In the genomic region with DNA sequence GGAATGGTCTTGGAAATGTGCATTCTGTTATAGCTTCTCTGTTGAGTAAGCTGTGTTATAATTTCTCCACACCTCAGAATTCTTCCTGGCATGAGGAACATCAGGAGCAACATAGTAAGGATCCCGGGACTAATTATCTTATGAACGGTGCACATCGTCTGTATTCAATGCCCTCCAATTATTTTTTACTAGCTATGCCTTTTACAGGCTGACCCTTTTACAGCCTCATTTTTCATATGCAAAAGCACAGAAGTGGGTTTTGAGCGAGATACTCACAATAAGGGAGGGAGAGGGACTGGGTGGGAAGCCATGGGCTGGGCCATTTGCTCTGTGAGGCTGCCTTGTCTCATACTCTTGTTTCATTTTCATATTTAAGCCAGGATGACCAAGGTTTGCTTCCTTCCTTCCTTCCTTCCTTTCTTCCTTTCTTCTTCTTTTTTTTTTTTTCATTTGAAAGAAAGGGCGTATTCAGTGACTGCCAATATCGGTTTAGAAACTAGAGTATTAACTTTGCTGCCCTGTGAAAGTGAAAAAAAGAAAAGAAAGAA, we compare ENCODE assay signal across 23 cellular contexts.
A peak's percentile ranks its signal among the peaks of the same experiment; 100 is the strongest.
DNase-seq lines count a peak whose midpoint lies in the region; ATAC-seq, FAIRE-seq and TF ChIP-seq lines count a peak whose summit lies in the region.
"Had no signal": no experiment of that assay in that cellular context is flagged by ENCODE, and none has a peak within 500 bp of the region (broad histone marks: within the 10 kb centered on the region; RNA-seq: fewer than 3 reads in every experiment).

No MANE protein-coding gene starts in this region.

- H3K27ac ChIP-seq in breast epithelium (peak overlapping the region; percentile 5 to 9), OCI-LY3 (ENCODE audit: low read length) (no peak overlapping the region), heart left ventricle (peak overlapping the region in 9 of 12 donors; percentile 2 to 66 (median 32)), pancreas (no peak overlapping the region)
- H3K27ac ChIP-seq: C4-2B, KMS-11, PC-9, SK-N-MC, suprapubic skin had no signal

- intact Hi-C loops in breast epithelium (cut with DNase I; ENCODE audit: low total_unique reads): no loop called here
- intact Hi-C loops in MCF 10A (cut with micrococcal nuclease): no loop called here
- intact Hi-C loops in heart left ventricle (cut with DNase I): loop anchor here in 1 of 10 donors (2.0 kb wide), 1 partner anchor 156 kb away; no protein-coding TSS in a partner anchor
- intact Hi-C loops in pancreas (cut with DNase I): no loop called here

- no peak overlapping the region for H3K4me3 Mint-ChIP-seq in MCF 10A (ENCODE audit: unreplicated experiment)
- H3K4me3 Mint-ChIP-seq: activated CD4-positive, alpha-beta T cell treated with anti-CD3 and anti-CD28 coated beads, Interleukin-2, amount 10 ng/mL, durations not matched to agents 24 days and 14 days; natural killer cell treated with Interleukin-12 subunit alpha and Interleukin-12 subunit beta and Interleukin-15 and Interleukin-18, amount 100 ng/mL, for 72 hours had no signal

- no peaks in the 10 kb centered on the region for H3K27me3 Mint-ChIP-seq in MCF 10A (ENCODE audit: insufficient read depth, unreplicated experiment)
- H3K27me3 Mint-ChIP-seq: activated CD4-positive, alpha-beta T cell treated with anti-CD3 and anti-CD28 coated beads, Interleukin-2, amount 10 ng/mL, durations not matched to agents 24 days and 14 days had no signal

- no peaks in the 10 kb centered on the region for H3K9me3 Mint-ChIP-seq in MCF 10A (ENCODE audit: unreplicated experiment)
- H3K9me3 Mint-ChIP-seq: activated CD4-positive, alpha-beta T cell treated with anti-CD3 and anti-CD28 coated beads, Interleukin-2, amount 10 ng/mL, durations not matched to agents 24 days and 14 days; natural killer cell treated with Interleukin-12 subunit alpha and Interleukin-12 subunit beta and Interleukin-15 and Interleukin-18, amount 100 ng/mL, for 72 hours had no signal

- FAIRE-seq in pancreas (lab: Jason Lieb, UNC): no peak
- FAIRE-seq: endometrium had no signal

- H3K27ac Mint-ChIP-seq in MCF 10A (ENCODE audit: low read depth, unreplicated experiment): no peak overlapping the region
- H3K27ac Mint-ChIP-seq: activated CD4-positive, alpha-beta T cell treated with anti-CD3 and anti-CD28 coated beads, Interleukin-2, amount 10 ng/mL, durations not matched to agents 24 days and 14 days; natural killer cell treated with Interleukin-12 subunit alpha and Interleukin-12 subunit beta and Interleukin-15 and Interleukin-18, amount 100 ng/mL, for 72 hours; progenitor cell of endocrine pancreas had no signal

- POLR2A ChIA-PET in MCF 10A (lab: Yijun Ruan, JAX) (interaction anchor here (1.0 kb wide), 1 partner anchor 11 kb away, joined by 3 read pairs; no protein-coding TSS in a partner anchor), GM10248 (lab: Yijun Ruan, JAX) (no interaction called here)

- H3K36me3 ChIP-seq in breast epithelium (no peaks in the 10 kb centered on the region), OCI-LY3 (replicated peaks; ENCODE audit: low read depth, low read length) (no peaks in the 10 kb centered on the region), heart left ventricle (no peaks in the 10 kb centered on the region), pancreas (no peaks in the 10 kb centered on the region)
- H3K36me3 ChIP-seq: suprapubic skin had no signal

- no peak for TF ChIP-seq CTCF in breast epithelium (IDR thresholded peaks at IDR 0.05)
- TF ChIP-seq CTCF in MCF 10A (IDR thresholded peaks at IDR 0.05; ENCODE audit: unreplicated experiment): no peak
- TF ChIP-seq CTCF in OCI-LY3 (IDR thresholded peaks at IDR 0.05; ENCODE audit: low read depth, low read length): no peak
- TF ChIP-seq CTCF in heart left ventricle (IDR thresholded peaks at IDR 0.05): no peak
- TF ChIP-seq CTCF in pancreas (IDR thresholded peaks at IDR 0.05): no peak
- no peak for TF ChIP-seq CTCF in GM10248 (IDR thresholded peaks at IDR 0.05; ENCODE audit: control extremely low read depth, extremely low read depth, low read depth, missing control alignments)

- DNase-seq in breast epithelium (ENCODE audit: low spot score in 2 of 2): no peak
- DNase-seq in MCF 10A (ENCODE audit: unreplicated experiment): no peak
- no peak for DNase-seq in heart left ventricle
- DNase-seq in pancreas: no peak
- no peak for DNase-seq in NCI-H2227 (lab: John Stamatoyannopoulos, UW; ENCODE audit: unreplicated experiment)
- DNase-seq in GM10248 (ENCODE audit: extremely low spot score): no peak
- DNase-seq: activated CD4-positive, alpha-beta T cell treated with anti-CD3 and anti-CD28 coated beads, Interleukin-2, amount 10 ng/mL, durations not matched to agents 24 days and 14 days; anterior cingulate cortex; NCI-H1105; NCI-H2107; NCI-H524; PC-9; stimulated activated CD8-positive, alpha-beta memory T cell treated with anti-CD3 and anti-CD28 coated beads, Interleukin-4, amount 100 ng/mL, for 48 hours had no signal

- BruUV-seq in MCF 10A (replicated peaks; lab: Mats Ljungman, UMichigan): no TSS peak

- H3K9ac ChIP-seq in OCI-LY3 (ENCODE audit: low read length): no peak overlapping the region
- H3K9ac ChIP-seq: KMS-11 had no signal

- TF ChIP-seq POLR2A in breast epithelium (IDR thresholded peaks at IDR 0.05): no peak
- TF ChIP-seq POLR2A in heart left ventricle (IDR thresholded peaks at IDR 0.05): no peak

- H3K4me1 Mint-ChIP-seq in MCF 10A (ENCODE audit: insufficient read depth, unreplicated experiment): no peaks in the 10 kb centered on the region
- H3K4me1 Mint-ChIP-seq: activated CD4-positive, alpha-beta T cell treated with anti-CD3 and anti-CD28 coated beads, Interleukin-2, amount 10 ng/mL, durations not matched to agents 24 days and 14 days had no signal

- H3K9me3 ChIP-seq in breast epithelium (no peaks in the 10 kb centered on the region), OCI-LY3 (ENCODE audit: insufficient read depth, low read length) (peaks cover 2% of the 10 kb centered on the region; the same call in 1 of the 2 replicates), heart left ventricle (no peaks in the 10 kb centered on the region), pancreas (no peaks in the 10 kb centered on the region)
- H3K9me3 ChIP-seq: suprapubic skin had no signal

- WGBS in heart left ventricle, 4 donors: 56 to 69% (median 58%) methylated on average over 6 of the region's 6 CpGs
- 82 to 85% methylated on average over 6 of the region's 6 CpGs for WGBS in pancreas, 2 donors

- H3K27me3 ChIP-seq in breast epithelium (no peaks in the 10 kb centered on the region), OCI-LY3 (ENCODE audit: low read depth, low read length) (no peaks in the 10 kb centered on the region), heart left ventricle (no peaks in the 10 kb centered on the region), pancreas (no peaks in the 10 kb centered on the region)
- H3K27me3 ChIP-seq: suprapubic skin had no signal

- H3K4me1 ChIP-seq in breast epithelium (no peaks in the 10 kb centered on the region), OCI-LY3 (ENCODE audit: low read length) (peaks cover 36% of the 10 kb centered on the region), heart left ventricle (peaks cover 0 to 79% (median 67%) of the 10 kb centered on the region in 12 donors), pancreas (no peaks in the 10 kb centered on the region)

- H4K20me1 ChIP-seq in OCI-LY3 (ENCODE audit: insufficient read depth, low read length): no peaks in the 10 kb centered on the region

- ATAC-seq in heart left ventricle: peak in 2 of 4 donors; percentile 30 to 43
- ATAC-seq in pancreas: no peak
- ATAC-seq in GM18502 (IDR thresholded peaks at IDR 0.05; ENCODE audit: poor library complexity, unreplicated experiment): no peak
- ATAC-seq: HCT116; natural killer cell treated with Interleukin-12 subunit alpha and Interleukin-12 subunit beta and Interleukin-15 and Interleukin-18, amount 100 ng/mL, for 72 hours had no signal

- H3K36me3 Mint-ChIP-seq in MCF 10A (ENCODE audit: insufficient read depth, unreplicated experiment): no peaks in the 10 kb centered on the region
- H3K36me3 Mint-ChIP-seq: natural killer cell treated with Interleukin-12 subunit alpha and Interleukin-12 subunit beta and Interleukin-15 and Interleukin-18, amount 100 ng/mL, for 72 hours had no signal

- CTCF ChIA-PET in MCF 10A (lab: Yijun Ruan, JAX) (interaction anchor here (0.8 kb wide), 1 partner anchor 341 kb away, joined by 3 read pairs; no protein-coding TSS in a partner anchor), GM10248 (lab: Yijun Ruan, JAX) (interaction anchor here (0.7 to 1.6 kb wide), 3 partner anchors 13 to 49 kb away, joined by 3 to 4 read pairs (median 3); no protein-coding TSS in a partner anchor)

- H3K4me3 ChIP-seq in breast epithelium (peak overlapping the region in 2 of 3 donors; percentile 25 to 33), OCI-LY3 (ENCODE audit: low read length) (no peak overlapping the region), heart left ventricle (peak overlapping the region in 6 of 12 donors; percentile 5 to 21 (median 13)), pancreas (no peak overlapping the region)
- H3K4me3 ChIP-seq: PC-9, SK-N-MC, suprapubic skin had no signal

- no peak overlapping the region for H2AFZ ChIP-seq in OCI-LY3 (ENCODE audit: low read depth, low read length)
- H2AFZ ChIP-seq: PC-9 had no signal

- no peaks in the 10 kb centered on the region for H3K79me2 ChIP-seq in OCI-LY3 (ENCODE audit: low read length)

- peak overlapping the region; percentile 41 for H3K4me2 ChIP-seq in OCI-LY3 (ENCODE audit: low read length)
- H3K4me2 ChIP-seq: KMS-11, PC-9 had no signal

Comparison
In these comparisons a context has a peak if more than half of its experiments do, and no peak if none do; other contexts are left out.
1. H3K27ac ChIP-seq: peak in breast epithelium (2 of 2) and heart left ventricle (9 of 12); none in OCI-LY3 (single experiment) and pancreas (0 of 4).
2. H3K4me3 ChIP-seq: peak in breast epithelium (2 of 3); none in OCI-LY3 (single experiment) and pancreas (0 of 4).